In genomic region chr15:70523192-70523591, GRCh38 we compare ENCODE assay signal across 21 cellular contexts.
"Had no signal": no experiment of that assay in that cellular context is flagged by ENCODE, and none has a peak within 500 bp of the region (broad histone marks: within the 10 kb centered on the region; RNA-seq: fewer than 3 reads in every experiment).

No MANE protein-coding gene starts in this region.

- H3K36me3 ChIP-seq: colonic mucosa, heart left ventricle, suprapubic skin, thyroid gland, uterus had no signal

- H3K4me3 Mint-ChIP-seq: nephron, type B pancreatic cell had no signal

- H3K27ac Mint-ChIP-seq: nephron, type B pancreatic cell had no signal

- H3K27ac ChIP-seq: colonic mucosa, heart left ventricle, parathyroid adenoma, psoas muscle, skin epidermis, suprapubic skin, thyroid gland, uterus had no signal

- H3K9me3 ChIP-seq: colonic mucosa, heart left ventricle, psoas muscle, suprapubic skin, thyroid gland, uterus had no signal

- H3K36me3 Mint-ChIP-seq: type B pancreatic cell had no signal

- H3K4me1 ChIP-seq: parathyroid adenoma, psoas muscle, uterus had no signal

- H3K9ac ChIP-seq: parathyroid adenoma had no signal

- H3K27me3 ChIP-seq: colonic mucosa, heart left ventricle, suprapubic skin, thyroid gland, uterus had no signal

- H3K4me3 ChIP-seq: colonic mucosa, heart left ventricle, lung, psoas muscle, skin epidermis, suprapubic skin, thyroid gland, uterus had no signal

- DNase-seq: colonic mucosa; effector CD4-positive, alpha-beta T cell; foreskin melanocyte; heart left ventricle; hippocampal formation; left colon; left ventricle myocardium superior; mesenchymal stem cell; naive B cell; psoas muscle; stimulated activated CD4-positive, alpha-beta T cell treated with anti-CD3 and anti-CD28 coated beads, Interleukin-12 subunit alpha, Interleukin-12 subunit beta, amount 100 ng/mL, for 4 hours; stimulated activated naive CD8-positive, alpha-beta T cell treated with anti-CD3 and anti-CD28 coated beads, Interleukin-15, Interleukin-2, amounts not matched to agents 100 U/mL and 50 U/mL, for 24 hours; uterus had no signal

- ATAC-seq: heart left ventricle; left colon; left ventricle myocardium superior; psoas muscle; sciatic nerve; stimulated activated naive CD8-positive, alpha-beta T cell treated with anti-CD3 and anti-CD28 coated beads, Interleukin-15, Interleukin-2, amounts not matched to agents 100 U/mL and 50 U/mL, for 24 hours had no signal

- H3K9me3 Mint-ChIP-seq: nephron had no signal
